In the genomic region with DNA sequence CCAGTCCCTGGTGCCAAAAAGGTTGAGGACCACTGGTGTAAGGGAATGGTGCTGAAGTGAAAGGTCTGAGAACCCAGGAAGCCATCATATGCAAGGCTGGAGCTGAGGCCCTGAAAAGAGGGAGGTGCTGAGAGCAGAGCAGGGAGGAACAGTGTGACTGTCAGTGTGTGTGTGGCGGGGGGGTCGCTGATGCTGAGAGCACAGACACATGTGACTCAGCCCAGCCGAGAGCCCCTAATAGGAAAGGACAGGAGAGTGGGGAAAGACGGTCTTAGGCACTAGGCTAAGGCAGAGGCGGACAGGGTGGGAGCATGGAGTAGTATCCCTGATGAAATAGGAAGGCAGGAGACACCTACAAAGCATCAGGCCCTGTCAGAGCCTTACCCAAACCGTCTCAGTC, we compare ENCODE assay signal across 11 cellular contexts. TPM values are rescaled to one million over a fixed set of nuclear protein-coding genes. Genes with fewer than 3 reads are reported as not detected.
DNase-seq lines count a peak whose midpoint lies in the region; ATAC-seq, FAIRE-seq and TF ChIP-seq lines count a peak whose summit lies in the region.
"Had no signal": no experiment of that assay in that cellular context is flagged by ENCODE, and none has a peak within 500 bp of the region (broad histone marks: within the 10 kb centered on the region; RNA-seq: fewer than 3 reads in every experiment).

No MANE protein-coding gene starts in this region.

- no peak overlapping the region for H2AFZ ChIP-seq in astrocyte (ENCODE audit: low read depth, low read length)

- H3K27me3 Mint-ChIP-seq in CD8-positive, alpha-beta T cell (ENCODE audit: low read depth), result peaks cover 9% of the 10 kb centered on the region
- H3K27me3 Mint-ChIP-seq in astrocyte (ENCODE audit: low read depth, unreplicated experiment), result peaks cover 11% of the 10 kb centered on the region
- H3K27me3 Mint-ChIP-seq in natural killer cell (ENCODE audit: low read depth in 2 of 2), result peaks cover 9 to 10% of the 10 kb centered on the region in 2 donors

- H3K79me2 ChIP-seq in astrocyte (ENCODE audit: insufficient read depth, low read length), result no peaks in the 10 kb centered on the region

- no peak for TF ChIP-seq CTCF in CD8-positive, alpha-beta T cell (IDR thresholded peaks at IDR 0.05)
- TF ChIP-seq CTCF in astrocyte (IDR thresholded peaks at IDR 0.05; ENCODE audit: insufficient read depth, low read depth, low read length), result no peak
- TF ChIP-seq CTCF in natural killer cell (IDR thresholded peaks at IDR 0.05), result no peak

- no peaks in the 10 kb centered on the region for H3K27me3 ChIP-seq in CD8-positive, alpha-beta T cell (ENCODE audit: insufficient read depth, low read length)
- H3K27me3 ChIP-seq in HUES48 (ENCODE audit: control insufficient read depth, insufficient read depth, low read length) (0 out of 2 replicates have a peak, but pooled peaks cover 2% of the 10 kb centered on the region), astrocyte (ENCODE audit: insufficient read depth, low read length) (no peaks in the 10 kb centered on the region)

- no peak for DNase-seq in CD8-positive, alpha-beta T cell
- DNase-seq in astrocyte (ENCODE audit: low read depth) (no peak), natural killer cell (no peak), NCI-H524 (lab: John Stamatoyannopoulos, UW) (no peak), NCI-H748 (lab: John Stamatoyannopoulos, UW; ENCODE audit: unreplicated experiment) (no peak)
- DNase-seq: DMS79; effector CD8-positive, alpha-beta T cell; NCI-H146 had no signal

- CTCF ChIA-PET in CD8-positive, alpha-beta T cell (lab: Charles Lee), result interaction anchor here (1.0 to 10.9 kb wide), 5 partner anchors 18 to 404 kb away, joined by 3 to 215 read pairs (median 13); no protein-coding TSS in a partner anchor

- H3K4me3 ChIP-seq in CD8-positive, alpha-beta T cell (ENCODE audit: low read depth, low read length), result no peak overlapping the region
- peak overlapping the region; percentile 85; the same call in 1 of the 2 replicates for H3K4me3 ChIP-seq in HUES48 (ENCODE audit: low read depth, low read length)
- no peak overlapping the region for H3K4me3 ChIP-seq in astrocyte (ENCODE audit: insufficient read depth, low read depth, low read length)

- no peaks in the 10 kb centered on the region for H3K9me3 Mint-ChIP-seq in CD8-positive, alpha-beta T cell
- H3K9me3 Mint-ChIP-seq in astrocyte (ENCODE audit: unreplicated experiment), result no peaks in the 10 kb centered on the region
- no peaks in the 10 kb centered on the region for H3K9me3 Mint-ChIP-seq in natural killer cell

- no peaks in the 10 kb centered on the region for H3K36me3 ChIP-seq in CD8-positive, alpha-beta T cell (ENCODE audit: insufficient read depth, low read length)
- H3K36me3 ChIP-seq in HUES48 (ENCODE audit: control insufficient read depth, insufficient read depth, low read length) (peaks cover 27% of the 10 kb centered on the region; the same call in 1 of the 2 replicates), astrocyte (ENCODE audit: insufficient read depth, low read length) (no peaks in the 10 kb centered on the region)

- no peak overlapping the region for H3K27ac ChIP-seq in CD8-positive, alpha-beta T cell (ENCODE audit: low read depth, low read length)
- H3K27ac ChIP-seq in HUES48 (ENCODE audit: low read depth, low read length), result no peak overlapping the region
- H3K27ac ChIP-seq in astrocyte (ENCODE audit: low read depth, low read length), result no peak overlapping the region

- POLR2A ChIA-PET in CD8-positive, alpha-beta T cell (lab: Charles Lee), result interaction anchor here (2.3 kb wide), 1 partner anchor 17 kb away, joined by 20 read pairs; the partner anchor contains the start of gene MAPK7

- peaks cover 11% of the 10 kb centered on the region for H3K4me1 ChIP-seq in CD8-positive, alpha-beta T cell (ENCODE audit: insufficient read depth, low read length)
- peaks cover 4% of the 10 kb centered on the region for H3K4me1 ChIP-seq in HUES48 (ENCODE audit: control insufficient read depth, insufficient read depth, low read length)
- H3K4me1 ChIP-seq in astrocyte (ENCODE audit: insufficient read depth, low read length), result peaks cover 7% of the 10 kb centered on the region

- intact Hi-C loops in CD8-positive, alpha-beta T cell (cut with DNase I, micrococcal nuclease), result loop anchor here (5.0 to 10.0 kb wide), 4 partner anchors 286 to 793 kb away; partner anchors contain the start of genes AKAP10 (in 1 of the 2), ALDH3A2 (in 1 of the 2) and PRPSAP2 (in 1 of the 2)
- intact Hi-C loops in natural killer cell (cut with micrococcal nuclease), result loop anchor here (10.0 kb wide), 1 partner anchor 283 kb away; the partner anchor contains the start of gene ALDH3A2

- peaks cover 5% of the 10 kb centered on the region for H4K20me1 ChIP-seq in astrocyte (ENCODE audit: insufficient read depth, low read length)

- peaks cover 9% of the 10 kb centered on the region for H3K4me1 Mint-ChIP-seq in CD8-positive, alpha-beta T cell (ENCODE audit: low read depth)
- H3K4me1 Mint-ChIP-seq in astrocyte (ENCODE audit: low read depth, unreplicated experiment) (peaks cover 4% of the 10 kb centered on the region), natural killer cell (peaks cover 23 to 27% of the 10 kb centered on the region in 2 donors)

- no peaks in the 10 kb centered on the region for H3K36me3 Mint-ChIP-seq in CD8-positive, alpha-beta T cell
- H3K36me3 Mint-ChIP-seq in astrocyte (ENCODE audit: low read depth, unreplicated experiment), result peaks cover 17% of the 10 kb centered on the region
- H3K36me3 Mint-ChIP-seq in natural killer cell, result no peaks in the 10 kb centered on the region

- H3K9ac ChIP-seq in HUES48 (ENCODE audit: low read depth, low read length) (no peak overlapping the region), astrocyte (ENCODE audit: low read length) (no peak overlapping the region)

- no peaks in the 10 kb centered on the region for H3K9me3 ChIP-seq in CD8-positive, alpha-beta T cell (ENCODE audit: low read length)
- H3K9me3 ChIP-seq in HUES48 (ENCODE audit: control insufficient read depth, insufficient read depth, low read length) (no peaks in the 10 kb centered on the region), astrocyte (ENCODE audit: insufficient read depth, low read depth, low read length) (no peaks in the 10 kb centered on the region)

- peak overlapping the region; percentile 55 for H3K4me3 Mint-ChIP-seq in CD8-positive, alpha-beta T cell
- peak overlapping the region; percentile 78 for H3K4me3 Mint-ChIP-seq in astrocyte (ENCODE audit: unreplicated experiment)
- peak overlapping the region; percentile 83 for H3K4me3 Mint-ChIP-seq in natural killer cell

- peak overlapping the region; percentile 44 for H3K4me2 ChIP-seq in astrocyte (ENCODE audit: low read length)

- ATAC-seq in CD8-positive, alpha-beta T cell, result no peak
- ATAC-seq in natural killer cell (no peak), HG03108 (IDR thresholded peaks at IDR 0.05; ENCODE audit: unreplicated experiment) (no peak), GM21723 (IDR thresholded peaks at IDR 0.05; ENCODE audit: unreplicated experiment) (no peak)

- H3K27ac Mint-ChIP-seq in CD8-positive, alpha-beta T cell, result no peak overlapping the region
- no peak overlapping the region for H3K27ac Mint-ChIP-seq in astrocyte (ENCODE audit: unreplicated experiment)
- H3K27ac Mint-ChIP-seq in natural killer cell, result peak overlapping the region; percentile 8 to 82

- no peak for FAIRE-seq in astrocyte (lab: Jason Lieb, UNC)

RNA-seq across cellular contexts. Expression of gene B9D1, which starts 1.2 kb away (rescaled TPM):
- under 1 TPM; 0.72 to 0.92 TPM for total RNA-seq in CD8-positive, alpha-beta T cell
- total RNA-seq in astrocyte (10.2 and 10.9 TPM in 2 replicates), natural killer cell (1 to 10 TPM; 3.1 to 7.5 (median 3.7) TPM)

RNA-seq across cellular contexts. Expression of gene MAPK7, which starts 17.0 kb away (rescaled TPM):
- total RNA-seq in CD8-positive, alpha-beta T cell, result 10 to 100 TPM in 1 of 2 experiments, 1 to 10 TPM in 1; 7.0 to 11.1 TPM
- total RNA-seq in astrocyte (25.1 and 34.3 TPM in 2 replicates), natural killer cell (10 to 100 TPM; 39.2 to 63.5 (median 54.1) TPM)

RNA-seq across cellular contexts. Expression of gene MFAP4, which starts 25.7 kb away (rescaled TPM):
- not detected for total RNA-seq in CD8-positive, alpha-beta T cell
- total RNA-seq in astrocyte (0.93 and 3.7 TPM in 2 replicates), natural killer cell (not detected)

RNA-seq across cellular contexts. Expression of gene RNF112, which starts 49.7 kb away (rescaled TPM):
- under 1 TPM; 0.53 to 0.60 TPM for total RNA-seq in CD8-positive, alpha-beta T cell
- total RNA-seq in astrocyte (0.36 and 0.96 TPM in 2 replicates), natural killer cell (1 to 10 TPM; 1.0 to 5.1 (median 5.0) TPM)

Comparison
In these comparisons a context has a peak if more than half of its experiments do, and no peak if none do; other contexts are left out.
1. H3K27ac Mint-ChIP-seq: peak in natural killer cell (2 of 2); none in CD8-positive, alpha-beta T cell (single experiment) and astrocyte (single experiment).
2. Peak in every context shown above with its lines, with median percentiles within 50 percentile points of each other: H3K4me3 Mint-ChIP-seq.